ENCODE assay signal across 32 cellular contexts in genomic region chr14:97995571-97995970, GRCh38.
DNase-seq lines count a peak whose midpoint lies in the region; ATAC-seq, FAIRE-seq and TF ChIP-seq lines count a peak whose summit lies in the region.
"Had no signal": no experiment of that assay in that cellular context is flagged by ENCODE, and none has a peak within 500 bp of the region (broad histone marks: within the 10 kb centered on the region; RNA-seq: fewer than 3 reads in every experiment).

No MANE protein-coding gene starts in this region.

- no peak overlapping the region for H2AFZ ChIP-seq in HepG2 (ENCODE audit: low read length)
- H2AFZ ChIP-seq: hepatocyte had no signal

- in situ Hi-C loops in HepG2 (cut with HindIII; ENCODE audit: extremely low pct_ligation_motif_present, low pct_unique_long_range_greater_than_20kb), result loop anchor here (25.0 kb wide), 1 partner anchor 1267 kb away; the partner anchor contains the start of gene BCL11B

- H3K27me3 ChIP-seq in HepG2 (ENCODE audit: control insufficient read depth in 1 of 2, insufficient read depth in 2 of 2, low read length in 2 of 2), result no peaks in the 10 kb centered on the region
- H3K27me3 ChIP-seq: hepatocyte, SJCRH30, testis, uterus had no signal

- no peak overlapping the region for H3K9ac ChIP-seq in HepG2 (ENCODE audit: insufficient read depth, low read depth, low read length)

- WGBS in HepG2 (ENCODE audit: low lambda C conversion rate), result 0% methylated on average over 1 of the region's 1 CpG

- no TSS peak for BruUV-seq in HepG2 (replicated peaks; lab: Mats Ljungman, UMichigan)

- no peak overlapping the region for H3K4me2 ChIP-seq in HepG2 (ENCODE audit: low read depth, low read length)
- H3K4me2 ChIP-seq: hepatocyte had no signal

- H3K4me3 Mint-ChIP-seq in stimulated activated naive CD8-positive, alpha-beta T cell treated with anti-CD3 and anti-CD28 coated beads, Interleukin-15, Interleukin-2, amounts not matched to agents 100 ng/mL and 50 ng/mL, for 24 hours, result no peak overlapping the region
- H3K4me3 Mint-ChIP-seq in T-helper 1 cell treated with Interleukin-12 subunit alpha and Interleukin-12 subunit beta and Interleukin-4 antibody, amounts not matched to agents 30 μg/mL and 1 μg/mL, for 36 hours, result peak overlapping the region; percentile 32
- no peak overlapping the region for H3K4me3 Mint-ChIP-seq in activated naive CD8-positive, alpha-beta T cell treated with anti-CD3 and anti-CD28 coated beads for 36 hours
- H3K4me3 Mint-ChIP-seq in stimulated activated memory B cell treated with anti-CD40 and anti-IgM and Interleukin-4, amounts not matched to agents 10 μg/mL and 1 μg/mL and 100 μg/mL, for 72 hours, result no peak overlapping the region
- H3K4me3 Mint-ChIP-seq: neural crest cell; stimulated activated naive B cell treated with anti-CD40 and anti-IgM and Interleukin-4, amounts not matched to agents 10 μg/mL and 1 μg/mL and 100 μg/mL, for 72 hours had no signal

- no peaks in the 10 kb centered on the region for H3K4me1 ChIP-seq in HepG2 (ENCODE audit: insufficient read depth, low read length)
- H3K4me1 ChIP-seq: SJCRH30, testis, uterus had no signal

- peak overlapping the region; percentile 67 for H3K27ac Mint-ChIP-seq in stimulated activated naive CD8-positive, alpha-beta T cell treated with anti-CD3 and anti-CD28 coated beads, Interleukin-15, Interleukin-2, amounts not matched to agents 100 ng/mL and 50 ng/mL, for 24 hours
- H3K27ac Mint-ChIP-seq in T-helper 1 cell treated with Interleukin-12 subunit alpha and Interleukin-12 subunit beta and Interleukin-4 antibody, amounts not matched to agents 30 μg/mL and 1 μg/mL, for 36 hours, result peak overlapping the region; percentile 96
- peak overlapping the region; percentile 99 for H3K27ac Mint-ChIP-seq in activated naive CD8-positive, alpha-beta T cell treated with anti-CD3 and anti-CD28 coated beads for 36 hours
- H3K27ac Mint-ChIP-seq in stimulated activated memory B cell treated with anti-CD40 and anti-IgM and Interleukin-4, amounts not matched to agents 10 μg/mL and 1 μg/mL and 100 μg/mL, for 72 hours, result no peak overlapping the region
- H3K27ac Mint-ChIP-seq: stimulated activated naive B cell treated with anti-CD40 and anti-IgM and Interleukin-4, amounts not matched to agents 10 μg/mL and 1 μg/mL and 100 μg/mL, for 72 hours had no signal

- TF ChIP-seq POLR2A in HepG2 (IDR thresholded peaks at IDR 0.05; ENCODE audit: insufficient read depth in 1 of 2, low read depth in 2 of 2, low read length in 2 of 2), result no peak

- CTCF ChIA-PET in HepG2 (lab: Yijun Ruan, JAX; ENCODE audit: low intra/inter-chr PET ratio, low total read pairs), result no interaction called here

- peaks cover 51% of the 10 kb centered on the region for H3K4me1 Mint-ChIP-seq in stimulated activated naive CD8-positive, alpha-beta T cell treated with anti-CD3 and anti-CD28 coated beads, Interleukin-15, Interleukin-2, amounts not matched to agents 100 ng/mL and 50 ng/mL, for 24 hours (ENCODE audit: low read depth)
- peaks cover 32% of the 10 kb centered on the region for H3K4me1 Mint-ChIP-seq in T-helper 1 cell treated with Interleukin-12 subunit alpha and Interleukin-12 subunit beta and Interleukin-4 antibody, amounts not matched to agents 30 μg/mL and 1 μg/mL, for 36 hours (ENCODE audit: low read depth)
- H3K4me1 Mint-ChIP-seq in activated naive CD8-positive, alpha-beta T cell treated with anti-CD3 and anti-CD28 coated beads for 36 hours, result peaks cover 41% of the 10 kb centered on the region
- H3K4me1 Mint-ChIP-seq in stimulated activated memory B cell treated with anti-CD40 and anti-IgM and Interleukin-4, amounts not matched to agents 10 μg/mL and 1 μg/mL and 100 μg/mL, for 72 hours, result no peaks in the 10 kb centered on the region
- H3K4me1 Mint-ChIP-seq: stimulated activated naive B cell treated with anti-CD40 and anti-IgM and Interleukin-4, amounts not matched to agents 10 μg/mL and 1 μg/mL and 100 μg/mL, for 72 hours had no signal

- no peaks in the 10 kb centered on the region for H3K27me3 Mint-ChIP-seq in stimulated activated naive CD8-positive, alpha-beta T cell treated with anti-CD3 and anti-CD28 coated beads, Interleukin-15, Interleukin-2, amounts not matched to agents 100 ng/mL and 50 ng/mL, for 24 hours
- no peaks in the 10 kb centered on the region for H3K27me3 Mint-ChIP-seq in T-helper 1 cell treated with Interleukin-12 subunit alpha and Interleukin-12 subunit beta and Interleukin-4 antibody, amounts not matched to agents 30 μg/mL and 1 μg/mL, for 36 hours (ENCODE audit: low read depth)
- no peaks in the 10 kb centered on the region for H3K27me3 Mint-ChIP-seq in activated naive CD8-positive, alpha-beta T cell treated with anti-CD3 and anti-CD28 coated beads for 36 hours
- H3K27me3 Mint-ChIP-seq in stimulated activated memory B cell treated with anti-CD40 and anti-IgM and Interleukin-4, amounts not matched to agents 10 μg/mL and 1 μg/mL and 100 μg/mL, for 72 hours, result no peaks in the 10 kb centered on the region
- H3K27me3 Mint-ChIP-seq: stimulated activated naive B cell treated with anti-CD40 and anti-IgM and Interleukin-4, amounts not matched to agents 10 μg/mL and 1 μg/mL and 100 μg/mL, for 72 hours had no signal

- no peaks in the 10 kb centered on the region for H3K79me2 ChIP-seq in HepG2 (ENCODE audit: insufficient read depth, low read length)
- H3K79me2 ChIP-seq: hepatocyte had no signal

- no peak overlapping the region for H3K4me3 ChIP-seq in HepG2 (replicated peaks in 1 of 3; ENCODE audit: insufficient read depth in 1 of 3, low read depth in 2 of 3, low read length in 3 of 3)
- H3K4me3 ChIP-seq: GM12878, hepatocyte, mucosa of descending colon, SJCRH30, testis, uterus had no signal

- DNase-seq in stimulated activated naive CD8-positive, alpha-beta T cell treated with anti-CD3 and anti-CD28 coated beads, Interleukin-15, Interleukin-2, amounts not matched to agents 100 U/mL and 50 U/mL, for 24 hours, result no peak
- no peak for DNase-seq in activated naive CD8-positive, alpha-beta T cell treated with anti-CD3 and anti-CD28 coated beads for 36 hours
- no peak for DNase-seq in HepG2 (ENCODE audit: low spot score)
- DNase-seq: activated CD4-positive, CD25-positive, alpha-beta regulatory T cell treated with anti-CD3 and anti-CD28 coated beads, Interleukin-2, amount 50 U/mL, for 72 hours; C1 segment of cervical spinal cord; cortex of kidney; EL; KG1; left cardiac atrium; mucosa of descending colon; NCI-H1417; NCI-H2081; NCI-H226; NCI-H748 treated with DMSO at 0.1 percent for 48 hours; posterior cingulate gyrus; right cardiac atrium; SJCRH30; stimulated activated CD4-positive, alpha-beta T cell treated with anti-CD3 and anti-CD28 coated beads, Interleukin-12 subunit alpha, Interleukin-12 subunit beta, amount 100 ng/mL, for 4 hours; stimulated activated CD4-positive, alpha-beta T cell treated with anti-CD3 and anti-CD28 coated beads, Interleukin-4, amount 100 ng/mL, for 1 hour; stimulated activated naive B cell treated with anti-CD40 and anti-IgM and Interleukin-4, amounts not matched to agents 10 μg/mL and 1 μg/mL and 100 μg/mL, for 72 hours; testis; uterus had no signal

- no peak for TF ChIP-seq CTCF in HepG2 (CRISPR knock-in tag; IDR thresholded peaks at IDR 0.05)

- H4K20me1 ChIP-seq in HepG2 (ENCODE audit: insufficient read depth, low read length), result no peaks in the 10 kb centered on the region

- H3K9me3 ChIP-seq in HepG2 (ENCODE audit: low read length), result peaks cover 99% of the 10 kb centered on the region
- H3K9me3 ChIP-seq: mucosa of descending colon, SJCRH30, testis, uterus had no signal

- no peaks in the 10 kb centered on the region for H3K36me3 Mint-ChIP-seq in stimulated activated naive CD8-positive, alpha-beta T cell treated with anti-CD3 and anti-CD28 coated beads, Interleukin-15, Interleukin-2, amounts not matched to agents 100 ng/mL and 50 ng/mL, for 24 hours (ENCODE audit: low read depth)
- H3K36me3 Mint-ChIP-seq in T-helper 1 cell treated with Interleukin-12 subunit alpha and Interleukin-12 subunit beta and Interleukin-4 antibody, amounts not matched to agents 30 μg/mL and 1 μg/mL, for 36 hours (ENCODE audit: low read depth), result peaks cover 8% of the 10 kb centered on the region
- peaks cover 10% of the 10 kb centered on the region for H3K36me3 Mint-ChIP-seq in activated naive CD8-positive, alpha-beta T cell treated with anti-CD3 and anti-CD28 coated beads for 36 hours
- H3K36me3 Mint-ChIP-seq in stimulated activated memory B cell treated with anti-CD40 and anti-IgM and Interleukin-4, amounts not matched to agents 10 μg/mL and 1 μg/mL and 100 μg/mL, for 72 hours, result no peaks in the 10 kb centered on the region
- H3K36me3 Mint-ChIP-seq: stimulated activated naive B cell treated with anti-CD40 and anti-IgM and Interleukin-4, amounts not matched to agents 10 μg/mL and 1 μg/mL and 100 μg/mL, for 72 hours had no signal

- TF ChIP-seq EP300 in HepG2 (IDR thresholded peaks at IDR 0.05; ENCODE audit: low read depth in 2 of 2, low read length in 2 of 2) (no peak), HepG2 (CRISPR knock-in tag; IDR thresholded peaks at IDR 0.05; ENCODE audit: borderline replicate concordance) (no peak)

- no peak for FAIRE-seq in HepG2 (lab: Jason Lieb, UNC)
- FAIRE-seq: astrocyte, frontal cortex, GM12878, RCC 7860 had no signal

- intact Hi-C loops in HepG2 (cut with micrococcal nuclease; ENCODE audit: unreplicated experiment), result no loop called here

- TF ChIP-seq RAD21 in HepG2 (CRISPR knock-in tag; IDR thresholded peaks at IDR 0.05), result no peak

- no peak for ATAC-seq in stimulated activated naive CD8-positive, alpha-beta T cell treated with anti-CD3 and anti-CD28 coated beads, Interleukin-15, Interleukin-2, amounts not matched to agents 100 U/mL and 50 U/mL, for 24 hours
- ATAC-seq in stimulated activated memory B cell treated with anti-CD40 and anti-IgM and Interleukin-4, amounts not matched to agents 10 μg/mL and 1 μg/mL and 100 μg/mL, for 72 hours, result no peak
- ATAC-seq in HepG2 (no peak), HG02610 (IDR thresholded peaks at IDR 0.05; ENCODE audit: unreplicated experiment) (no peak)
- ATAC-seq: GM12878; left cardiac atrium; mucosa of descending colon; right cardiac atrium; stimulated activated naive B cell treated with anti-CD40 and anti-IgM and Interleukin-4, amounts not matched to agents 10 μg/mL and 1 μg/mL and 100 μg/mL, for 72 hours had no signal

- peaks cover 6% of the 10 kb centered on the region for H3K9me3 Mint-ChIP-seq in stimulated activated naive CD8-positive, alpha-beta T cell treated with anti-CD3 and anti-CD28 coated beads, Interleukin-15, Interleukin-2, amounts not matched to agents 100 ng/mL and 50 ng/mL, for 24 hours
- peaks cover 7% of the 10 kb centered on the region for H3K9me3 Mint-ChIP-seq in T-helper 1 cell treated with Interleukin-12 subunit alpha and Interleukin-12 subunit beta and Interleukin-4 antibody, amounts not matched to agents 30 μg/mL and 1 μg/mL, for 36 hours
- H3K9me3 Mint-ChIP-seq in activated naive CD8-positive, alpha-beta T cell treated with anti-CD3 and anti-CD28 coated beads for 36 hours, result peaks cover 2% of the 10 kb centered on the region
- peaks cover 7% of the 10 kb centered on the region for H3K9me3 Mint-ChIP-seq in stimulated activated memory B cell treated with anti-CD40 and anti-IgM and Interleukin-4, amounts not matched to agents 10 μg/mL and 1 μg/mL and 100 μg/mL, for 72 hours

- POLR2A ChIA-PET in HepG2 (lab: Yijun Ruan, JAX), result no interaction called here

- no peak overlapping the region for H3K27ac ChIP-seq in HepG2 (ENCODE audit: extremely low read length, insufficient read depth, low read length)
- H3K27ac ChIP-seq: hepatocyte, SJCRH30, testis, uterus had no signal

- H3K36me3 ChIP-seq in HepG2 (replicated peaks in 1 of 2; ENCODE audit: control insufficient read depth in 1 of 2, insufficient read depth in 2 of 2, low read length in 2 of 2), result no peaks in the 10 kb centered on the region
- H3K36me3 ChIP-seq: SJCRH30, uterus had no signal
